16 cellular contexts compared by ENCODE assay signal in the genomic region with DNA sequence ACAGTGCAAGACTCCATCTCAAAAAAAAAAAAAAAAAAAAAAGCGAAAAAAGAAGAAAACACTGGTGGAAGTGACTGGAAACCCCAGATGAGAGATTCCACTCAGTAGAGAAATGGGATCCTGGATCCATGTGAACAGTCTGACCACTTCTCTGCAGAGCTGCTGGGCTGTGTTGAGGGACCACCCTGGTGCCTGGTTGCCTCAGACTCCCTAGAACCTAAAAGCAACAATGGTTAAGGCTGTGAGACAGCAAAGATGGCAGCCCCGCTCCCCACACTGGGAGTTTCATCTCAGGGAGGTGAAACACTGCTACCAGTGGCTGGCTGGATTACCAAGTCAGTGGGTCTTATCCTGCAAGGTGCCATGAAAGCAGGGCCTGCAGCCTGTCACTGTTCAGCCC.
DNase-seq lines count a peak whose midpoint lies in the region; ATAC-seq and TF ChIP-seq lines count a peak whose summit lies in the region.
"Had no signal": no experiment of that assay in that cellular context is flagged by ENCODE, and none has a peak within 500 bp of the region (broad histone marks: within the 10 kb centered on the region; RNA-seq: fewer than 3 reads in every experiment).

No MANE protein-coding gene starts in this region.

- H3K27me3 Mint-ChIP-seq in Calu3 (ENCODE audit: unreplicated experiment) = no peaks in the 10 kb centered on the region

- H3K4me2 ChIP-seq in SU-DHL-6 (ENCODE audit: low read depth, low read length, poor library complexity, severe bottlenecking) = no peak overlapping the region
- no peak overlapping the region for H3K4me2 ChIP-seq in neuronal stem cell (ENCODE audit: insufficient read depth, low read length, poor library complexity, severe bottlenecking)
- H3K4me2 ChIP-seq: A549; BLaER1 treated with 17β-estradiol and CSF1 and Interleukin-3, amounts not matched to agents 10 nM and 100 nM; GM23338 had no signal

- H3K36me3 ChIP-seq in SU-DHL-6 (ENCODE audit: low read length) (no peaks in the 10 kb centered on the region), neuronal stem cell (replicated peaks in 1 of 2; ENCODE audit: control insufficient read depth in 2 of 2, insufficient read depth in 2 of 2, low read length in 2 of 2) (no peaks in the 10 kb centered on the region), aorta (ENCODE audit: control insufficient read depth in 1 of 2, insufficient read depth in 2 of 2, low read length in 1 of 2) (no peaks in the 10 kb centered on the region)
- H3K36me3 ChIP-seq: BLaER1 treated with 17β-estradiol and CSF1 and Interleukin-3, amounts not matched to agents 10 nM and 100 nM had no signal

- H3K27me3 ChIP-seq in SU-DHL-6 (ENCODE audit: low read length) = no peaks in the 10 kb centered on the region
- H3K27me3 ChIP-seq in neuronal stem cell (ENCODE audit: control insufficient read depth in 3 of 3, insufficient read depth in 3 of 3, low read depth in 1 of 3, low read length in 3 of 3) = no peaks in the 10 kb centered on the region
- no peaks in the 10 kb centered on the region for H3K27me3 ChIP-seq in aorta (ENCODE audit: control insufficient read depth in 1 of 2, insufficient read depth in 2 of 2, low read length in 1 of 2)
- H3K27me3 ChIP-seq: BLaER1 treated with 17β-estradiol and CSF1 and Interleukin-3, amounts not matched to agents 10 nM and 100 nM had no signal

- H3K9me3 Mint-ChIP-seq in Calu3 (ENCODE audit: low read depth, unreplicated experiment) = peaks cover 4% of the 10 kb centered on the region
- H3K9me3 Mint-ChIP-seq: CD8-positive, alpha-beta T cell; GM23338 had no signal

- no peaks in the 10 kb centered on the region for H3F3A ChIP-seq in SU-DHL-6 (ENCODE audit: insufficient read depth)

- no peak overlapping the region for H3K23ac ChIP-seq in neuronal stem cell (ENCODE audit: low read depth, low read length, poor library complexity)

- no CpG with 5 or more reads among the region's 2 CpGs for WGBS in neuronal stem cell (ENCODE audit: extremely low coverage in 2 of 2, insufficient read length in 2 of 2, insufficient replicate concordance in 1 of 2), 2 donors
- WGBS in aorta, 2 donors = 95 to 100% methylated on average over 1 to 2 of the region's 2 CpGs

- H3K9ac ChIP-seq in SU-DHL-6 (ENCODE audit: low read length) = no peak overlapping the region
- H3K9ac ChIP-seq in neuronal stem cell (ENCODE audit: low read depth, low read length, poor library complexity) = no peak overlapping the region
- H3K9ac ChIP-seq: BLaER1 treated with 17β-estradiol and CSF1 and Interleukin-3, amounts not matched to agents 10 nM and 100 nM had no signal

- intact Hi-C loops in aorta (cut with DNase I) (no loop called here), Calu3 (cut with micrococcal nuclease; ENCODE audit: unreplicated experiment) (no loop called here)

- no peak overlapping the region for H3K4me3 Mint-ChIP-seq in Calu3 (ENCODE audit: low read depth, unreplicated experiment)
- H3K4me3 Mint-ChIP-seq: B cell; CD8-positive, alpha-beta T cell; GM23338 had no signal

- BruUV-seq in Calu3 (replicated peaks; lab: Mats Ljungman, UMichigan) = no TSS peak

- no peak overlapping the region for H2BK120ac ChIP-seq in neuronal stem cell (ENCODE audit: low read depth, low read length)

- H3K79me1 ChIP-seq in neuronal stem cell (ENCODE audit: low read depth, low read length) = no peaks in the 10 kb centered on the region

- H3K4me3 ChIP-seq in SU-DHL-6 (ENCODE audit: insufficient read depth, low read length, poor library complexity, severe bottlenecking) (no peak overlapping the region), neuronal stem cell (ENCODE audit: low read length in 2 of 2) (no peak overlapping the region), aorta (ENCODE audit: low read length in 2 of 2) (no peak overlapping the region)
- H3K4me3 ChIP-seq: A549; BLaER1 treated with 17β-estradiol and CSF1 and Interleukin-3, amounts not matched to agents 10 nM and 100 nM; GM23338 had no signal

- H2AFZ ChIP-seq in SU-DHL-6 (ENCODE audit: low read depth, low read length, severe bottlenecking) = peak overlapping the region; percentile 34
- H2AFZ ChIP-seq in neuronal stem cell (ENCODE audit: low read length) = peak overlapping the region; percentile 76
- H2AFZ ChIP-seq: GM23338 had no signal

- H3K27ac ChIP-seq in SU-DHL-6 (ENCODE audit: low read depth, low read length) (no peak overlapping the region), neuronal stem cell (replicated peaks; ENCODE audit: low read length) (no peak overlapping the region), aorta (ENCODE audit: low read depth in 1 of 2, low read length in 2 of 2) (no peak overlapping the region)
- H3K27ac ChIP-seq: 22Rv1; A549; BLaER1 treated with 17β-estradiol and CSF1 and Interleukin-3, amounts not matched to agents 10 nM and 100 nM had no signal

- no peaks in the 10 kb centered on the region for H3K4me1 Mint-ChIP-seq in Calu3 (ENCODE audit: low read depth, unreplicated experiment)
- H3K4me1 Mint-ChIP-seq: B cell had no signal

- ATAC-seq in aorta (ENCODE audit: low FRiP score) (peak; percentile 22), HG03139 (IDR thresholded peaks at IDR 0.05; ENCODE audit: unreplicated experiment) (no peak), GM19455 (IDR thresholded peaks at IDR 0.05; ENCODE audit: unreplicated experiment) (no peak)

- no peak overlapping the region for H3K27ac Mint-ChIP-seq in Calu3 (ENCODE audit: unreplicated experiment)
- H3K27ac Mint-ChIP-seq: B cell; CD8-positive, alpha-beta T cell; GM23338; IgD-negative memory B cell had no signal

- H2AK5ac ChIP-seq in neuronal stem cell (ENCODE audit: low read depth, low read length) = no peak overlapping the region

- TF ChIP-seq CTCF in SU-DHL-6 (IDR thresholded peaks at IDR 0.05; ENCODE audit: insufficient read depth, low read length, poor library complexity, severe bottlenecking) = no peak
- TF ChIP-seq CTCF in Calu3 (IDR thresholded peaks at IDR 0.05; ENCODE audit: unreplicated experiment) = no peak

- no peak overlapping the region for H3K4ac ChIP-seq in neuronal stem cell (ENCODE audit: low read length)

- H3K36me3 Mint-ChIP-seq in Calu3 (ENCODE audit: insufficient read depth, unreplicated experiment) = no peaks in the 10 kb centered on the region
- H3K36me3 Mint-ChIP-seq: CD8-positive, alpha-beta T cell; IgD-negative memory B cell had no signal

- peak; percentile 9 for DNase-seq in D341Med (ENCODE audit: low spot score)
- DNase-seq in neuronal stem cell (ENCODE audit: low spot score) = no peak
- no peak for DNase-seq in aorta
- DNase-seq in Calu3 = no peak
- DNase-seq: CD8-positive, alpha-beta T cell; GDM1; H7 had no signal

- no peak overlapping the region for H4K8ac ChIP-seq in neuronal stem cell (ENCODE audit: low read depth, low read length)

- H3K79me2 ChIP-seq in SU-DHL-6 (ENCODE audit: insufficient read depth, low read length) = no peaks in the 10 kb centered on the region

- no peak overlapping the region for H4K91ac ChIP-seq in neuronal stem cell (ENCODE audit: low read depth, low read length, poor library complexity)

- CTCF ChIA-PET in Calu3 (lab: Charles Lee) = no interaction called here

- no peaks in the 10 kb centered on the region for H3K9me2 ChIP-seq in SU-DHL-6 (replicated peaks; ENCODE audit: insufficient read depth, low read length)

- H3K4me1 ChIP-seq in neuronal stem cell (ENCODE audit: control insufficient read depth in 2 of 2, insufficient read depth in 1 of 2, low read depth in 1 of 2, low read length in 2 of 2) (no peaks in the 10 kb centered on the region), aorta (ENCODE audit: control insufficient read depth in 1 of 2, insufficient read depth in 2 of 2, low read length in 2 of 2) (no peaks in the 10 kb centered on the region)
- H3K4me1 ChIP-seq: A549; BLaER1 treated with 17β-estradiol and CSF1 and Interleukin-3, amounts not matched to agents 10 nM and 100 nM had no signal

- no peak overlapping the region for H2BK12ac ChIP-seq in neuronal stem cell (ENCODE audit: low read length)

- H3K14ac ChIP-seq in neuronal stem cell (ENCODE audit: low read length) = no peak overlapping the region

- H2BK5ac ChIP-seq in neuronal stem cell (ENCODE audit: low read length) = no peak overlapping the region

- no peak overlapping the region for H2BK15ac ChIP-seq in neuronal stem cell (ENCODE audit: low read length)

- peak overlapping the region; percentile 39 for H3K18ac ChIP-seq in neuronal stem cell (ENCODE audit: low read length)

- H3K9me3 ChIP-seq in SU-DHL-6 (ENCODE audit: insufficient read depth, low read length) = no peaks in the 10 kb centered on the region
- no peaks in the 10 kb centered on the region for H3K9me3 ChIP-seq in neuronal stem cell (replicated peaks in 1 of 2; ENCODE audit: control insufficient read depth in 2 of 2, insufficient read depth in 1 of 2, low read depth in 1 of 2, low read length in 2 of 2)
- H3K9me3 ChIP-seq in aorta (ENCODE audit: control insufficient read depth, low read length) = no peaks in the 10 kb centered on the region
- H3K9me3 ChIP-seq: A549; BLaER1 treated with 17β-estradiol and CSF1 and Interleukin-3, amounts not matched to agents 10 nM and 100 nM had no signal

- H4K20me1 ChIP-seq in SU-DHL-6 (ENCODE audit: low read depth, low read length) = no peaks in the 10 kb centered on the region
- H4K20me1 ChIP-seq: BLaER1 treated with 17β-estradiol and CSF1 and Interleukin-3, amounts not matched to agents 10 nM and 100 nM had no signal
